In the genomic region with DNA sequence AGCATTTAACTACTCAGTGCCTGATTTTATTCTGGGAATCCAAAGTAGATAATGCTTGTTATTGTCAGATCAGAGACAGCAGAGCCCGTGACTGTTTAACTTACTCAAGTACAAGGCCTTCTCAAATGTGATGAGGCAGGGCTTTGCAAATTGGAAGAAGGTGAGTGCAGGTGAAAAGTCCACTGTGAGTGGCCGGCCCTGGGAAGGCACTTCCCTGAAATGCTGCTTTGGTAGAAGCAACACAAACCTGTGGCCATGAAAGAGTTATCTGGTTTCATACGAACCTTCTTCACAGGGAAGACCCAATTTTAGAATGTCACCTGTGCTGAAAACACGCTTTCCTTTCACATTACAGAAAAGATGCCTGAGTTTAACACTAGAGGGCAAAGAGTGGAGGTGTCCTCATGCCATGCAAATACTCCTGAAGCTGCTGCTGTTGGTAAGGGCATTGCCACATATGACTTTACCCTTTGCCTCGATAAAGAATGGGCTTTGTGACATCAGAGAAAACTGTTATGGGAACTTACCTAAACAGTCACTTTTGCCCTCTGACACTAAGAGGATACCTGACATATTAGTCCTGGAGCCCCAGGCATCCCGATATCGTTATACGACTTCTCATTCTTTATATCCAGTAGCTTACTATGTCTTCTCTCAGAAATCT, we compare ENCODE assay signal across 18 cellular contexts. TPM values are rescaled to one million over a fixed set of nuclear protein-coding genes. Genes with fewer than 3 reads are reported as not detected.
DNase-seq lines count a peak whose midpoint lies in the region; ATAC-seq and TF ChIP-seq lines count a peak whose summit lies in the region.
"Had no signal": no experiment of that assay in that cellular context is flagged by ENCODE, and none has a peak within 500 bp of the region (broad histone marks: within the 10 kb centered on the region; RNA-seq: fewer than 3 reads in every experiment).

No MANE protein-coding gene starts in this region.

- H3K4me1 Mint-ChIP-seq in HFFc6 (ENCODE audit: low read depth) = no peaks in the 10 kb centered on the region
- H3K4me1 Mint-ChIP-seq in endothelial cell (ENCODE audit: unreplicated experiment) = peaks cover 38% of the 10 kb centered on the region
- no peaks in the 10 kb centered on the region for H3K4me1 Mint-ChIP-seq in CD8-positive, alpha-beta memory T cell

- 44 to 63% (median 45%) methylated on average over 8 of the region's 8 CpGs for whole genome bisulfite sequencing in psoas muscle, 3 donors

- CTCF ChIA-PET in CD8-positive, alpha-beta memory T cell (lab: Charles Lee) = no interaction called here

- intact Hi-C loops in left ventricle myocardium inferior (cut with micrococcal nuclease) (no loop called here), psoas muscle (cut with DNase I) (no loop called here)

- peak; percentile 1 for DNase-seq in GM12865 (ENCODE audit: low read depth)
- peak; percentile 49 for DNase-seq in NCI-H2029 treated with DMSO at 0.1 percent for 48 hours (lab: John Stamatoyannopoulos, UW)
- DNase-seq in left ventricle myocardium inferior = no peak
- no peak for DNase-seq in psoas muscle
- no peak for DNase-seq in HFFc6
- no peak for DNase-seq in endothelial cell (ENCODE audit: low spot score)
- no peak for DNase-seq in MV-4-11 (lab: John Stamatoyannopoulos, UW)
- DNase-seq in CD8-positive, alpha-beta memory T cell = no peak
- DNase-seq: activated CD4-positive, alpha-beta T cell treated with anti-CD3 and anti-CD28 coated beads, Interleukin-2, amount 50 U/mL, for 1 hour; midbrain; NCI-H1694; NCI-H748 treated with DMSO at 0.1 percent for 48 hours; stimulated activated CD4-positive, alpha-beta T cell treated with anti-CD3 and anti-CD28 coated beads, Interleukin-15, amount 100 ng/mL, for 24 hours; T1000 had no signal

- peaks cover 7% of the 10 kb centered on the region for H3K36me3 ChIP-seq in left ventricle myocardium inferior
- H3K36me3 ChIP-seq in psoas muscle (ENCODE audit: insufficient read depth in 1 of 2, low read depth in 1 of 2) = no peaks in the 10 kb centered on the region
- H3K36me3 ChIP-seq in CD8-positive, alpha-beta memory T cell (ENCODE audit: insufficient read depth, low read length) = no peaks in the 10 kb centered on the region
- H3K36me3 ChIP-seq: BLaER1 treated with 17β-estradiol and CSF1 and Interleukin-3, amounts not matched to agents 10 nM and 100 nM; thoracic aorta had no signal

- H3K27ac Mint-ChIP-seq in HFFc6 (no peak overlapping the region), endothelial cell (ENCODE audit: unreplicated experiment) (no peak overlapping the region)
- H3K27ac Mint-ChIP-seq in CD8-positive, alpha-beta memory T cell = no peak overlapping the region
- H3K27ac Mint-ChIP-seq: activated T-helper 1 cell treated with anti-CD3 and anti-CD28 coated beads, Interleukin-12 subunit alpha, Interleukin-12 subunit beta, Interleukin-2, Interleukin-4 antibody, amounts not matched to agents 30 ng/mL and 10 ng/mL and 1 ng/mL, durations not matched to agents 14 hours and 24 hours and 36 hours; dendritic cell treated with granulocyte-macrophage colony-stimulating factor and Interleukin-4, amounts not matched to agents 40 ng/mL and 50 ng/mL, for 4 days had no signal

- ATAC-seq in psoas muscle = peak; percentile 39 to 50 (median 44)

- TF ChIP-seq CTCF in GM12865 (IDR thresholded peaks at IDR 0.05; ENCODE audit: insufficient read depth, low read depth, low read length, missing control alignments) (no peak), left ventricle myocardium inferior (IDR thresholded peaks at IDR 0.05; ENCODE audit: borderline replicate concordance) (peak; percentile 45), psoas muscle (IDR thresholded peaks at IDR 0.05) (peak; percentile 16), HFFc6 (IDR thresholded peaks at IDR 0.05) (no peak), endothelial cell (IDR thresholded peaks at IDR 0.05; ENCODE audit: unreplicated experiment) (no peak)

- H3K36me3 Mint-ChIP-seq in HFFc6 (ENCODE audit: low read depth) (no peaks in the 10 kb centered on the region), endothelial cell (ENCODE audit: low read depth, unreplicated experiment) (no peaks in the 10 kb centered on the region)
- H3K36me3 Mint-ChIP-seq in CD8-positive, alpha-beta memory T cell = no peaks in the 10 kb centered on the region

- H3K4me1 ChIP-seq in left ventricle myocardium inferior (peaks cover 77% of the 10 kb centered on the region), psoas muscle (peaks cover 69% of the 10 kb centered on the region)
- H3K4me1 ChIP-seq in CD8-positive, alpha-beta memory T cell (ENCODE audit: insufficient read depth, low read length) = no peaks in the 10 kb centered on the region
- H3K4me1 ChIP-seq: BLaER1 treated with 17β-estradiol and CSF1 and Interleukin-3, amounts not matched to agents 10 nM and 100 nM had no signal

- no peaks in the 10 kb centered on the region for H3K27me3 Mint-ChIP-seq in HFFc6 (ENCODE audit: insufficient read depth)
- no peaks in the 10 kb centered on the region for H3K27me3 Mint-ChIP-seq in endothelial cell (ENCODE audit: unreplicated experiment)
- H3K27me3 Mint-ChIP-seq in CD8-positive, alpha-beta memory T cell = no peaks in the 10 kb centered on the region
- H3K27me3 Mint-ChIP-seq: dendritic cell treated with granulocyte-macrophage colony-stimulating factor and Interleukin-4, amounts not matched to agents 40 ng/mL and 50 ng/mL, for 4 days had no signal

- H3K9me3 Mint-ChIP-seq in HFFc6 (peaks cover 9% of the 10 kb centered on the region; the same call in 1 of the 2 replicates), endothelial cell (ENCODE audit: unreplicated experiment) (no peaks in the 10 kb centered on the region)
- H3K9me3 Mint-ChIP-seq in CD8-positive, alpha-beta memory T cell = peaks cover 0 to 7% (median 5%) of the 10 kb centered on the region in 5 donors
- H3K9me3 Mint-ChIP-seq: activated T-helper 1 cell treated with anti-CD3 and anti-CD28 coated beads, Interleukin-12 subunit alpha, Interleukin-12 subunit beta, Interleukin-2, Interleukin-4 antibody, amounts not matched to agents 30 ng/mL and 10 ng/mL and 1 ng/mL, durations not matched to agents 14 hours and 24 hours and 36 hours; dendritic cell treated with granulocyte-macrophage colony-stimulating factor and Interleukin-4, amounts not matched to agents 40 ng/mL and 50 ng/mL, for 4 days had no signal

- H3K9me3 ChIP-seq in left ventricle myocardium inferior (replicated peaks) (no peaks in the 10 kb centered on the region), psoas muscle (no peaks in the 10 kb centered on the region)
- no peaks in the 10 kb centered on the region for H3K9me3 ChIP-seq in CD8-positive, alpha-beta memory T cell (ENCODE audit: low read length)
- H3K9me3 ChIP-seq: BLaER1 treated with 17β-estradiol and CSF1 and Interleukin-3, amounts not matched to agents 10 nM and 100 nM; thoracic aorta had no signal

- H3K4me3 Mint-ChIP-seq in HFFc6 = no peak overlapping the region
- H3K4me3 Mint-ChIP-seq in endothelial cell (ENCODE audit: unreplicated experiment) = no peak overlapping the region
- no peak overlapping the region for H3K4me3 Mint-ChIP-seq in CD8-positive, alpha-beta memory T cell
- H3K4me3 Mint-ChIP-seq: activated T-helper 1 cell treated with anti-CD3 and anti-CD28 coated beads, Interleukin-12 subunit alpha, Interleukin-12 subunit beta, Interleukin-2, Interleukin-4 antibody, amounts not matched to agents 30 ng/mL and 10 ng/mL and 1 ng/mL, durations not matched to agents 14 hours and 24 hours and 36 hours; dendritic cell treated with granulocyte-macrophage colony-stimulating factor and Interleukin-4, amounts not matched to agents 40 ng/mL and 50 ng/mL, for 4 days had no signal

- POLR2A ChIA-PET in CD8-positive, alpha-beta memory T cell (lab: Charles Lee) = no interaction called here

- H3K27me3 ChIP-seq in left ventricle myocardium inferior (ENCODE audit: low read depth) (no peaks in the 10 kb centered on the region), psoas muscle (ENCODE audit: insufficient read depth in 3 of 3, low read length in 2 of 3) (no peaks in the 10 kb centered on the region)
- H3K27me3 ChIP-seq in CD8-positive, alpha-beta memory T cell (ENCODE audit: insufficient read depth, low read length, poor library complexity, severe bottlenecking) = no peaks in the 10 kb centered on the region
- H3K27me3 ChIP-seq: BLaER1 treated with 17β-estradiol and CSF1 and Interleukin-3, amounts not matched to agents 10 nM and 100 nM had no signal

- peak overlapping the region; percentile 94 for H3K27ac ChIP-seq in left ventricle myocardium inferior (replicated peaks)
- H3K27ac ChIP-seq in psoas muscle = peak overlapping the region; percentile 95
- H3K27ac ChIP-seq in CD8-positive, alpha-beta memory T cell (ENCODE audit: low read depth, low read length) = no peak overlapping the region
- H3K27ac ChIP-seq: BLaER1 treated with 17β-estradiol and CSF1 and Interleukin-3, amounts not matched to agents 10 nM and 100 nM; thoracic aorta had no signal

- H3K4me3 ChIP-seq in GM12865 (ENCODE audit: low read depth, low read length) (no peak overlapping the region), left ventricle myocardium inferior (peak overlapping the region; percentile 33), psoas muscle (peak overlapping the region; percentile 27)
- H3K4me3 ChIP-seq in CD8-positive, alpha-beta memory T cell (ENCODE audit: low read length) = no peak overlapping the region
- H3K4me3 ChIP-seq: BLaER1 treated with 17β-estradiol and CSF1 and Interleukin-3, amounts not matched to agents 10 nM and 100 nM; thoracic aorta had no signal

RNA-seq across cellular contexts. Expression of gene PPARGC1A, which starts 8.0 kb away (rescaled TPM):
- 108 TPM for total RNA-seq in left ventricle myocardium inferior
- total RNA-seq in psoas muscle = 10 to 100 TPM in 3 of 4 donors, 1 to 10 TPM in 1; 7.8 to 89.3 (median 53.0) TPM
- polyA plus RNA-seq in psoas muscle = 10 to 100 TPM; 13.0 to 64.3 (median 33.1) TPM
- not detected for total RNA-seq in HFFc6 (2021; fragmentation: NEBNext Ultra II Directional; extraction: Animal tissue kit (Norgen Biotek cat#: 25700))
- total RNA-seq in endothelial cell (ENCODE audit: unreplicated experiment) = 11.4 TPM
- not detected for total RNA-seq in CD8-positive, alpha-beta memory T cell
- polyA plus RNA-seq in CD8-positive, alpha-beta memory T cell = not detected
- total RNA-seq: activated T-helper 1 cell treated with anti-CD3 and anti-CD28 coated beads, Interleukin-12 subunit alpha, Interleukin-12 subunit beta, Interleukin-2, Interleukin-4 antibody, amounts not matched to agents 30 ng/mL and 10 ng/mL and 1 ng/mL, durations not matched to agents 14 hours and 24 hours and 36 hours had no signal

Comparison
In these comparisons a context has a peak if more than half of its experiments do, and no peak if none do; other contexts are left out.
1. DNase-seq: peak in GM12865 (single experiment) and NCI-H2029 treated with DMSO at 0.1 percent for 48 hours (single experiment); none in left ventricle myocardium inferior (single experiment), psoas muscle (0 of 2), HFFc6 (single experiment), endothelial cell (single experiment), MV-4-11 (single experiment) and CD8-positive, alpha-beta memory T cell (0 of 5).
2. H3K4me3 ChIP-seq: peak in left ventricle myocardium inferior (single experiment) and psoas muscle (single experiment); none in GM12865 (single experiment) and CD8-positive, alpha-beta memory T cell (single experiment).
3. CTCF ChIP-seq: peak in left ventricle myocardium inferior (single experiment) and psoas muscle (single experiment); none in GM12865 (single experiment), HFFc6 (single experiment) and endothelial cell (single experiment).